7 cellular contexts compared by ENCODE assay signal in the genomic region with DNA sequence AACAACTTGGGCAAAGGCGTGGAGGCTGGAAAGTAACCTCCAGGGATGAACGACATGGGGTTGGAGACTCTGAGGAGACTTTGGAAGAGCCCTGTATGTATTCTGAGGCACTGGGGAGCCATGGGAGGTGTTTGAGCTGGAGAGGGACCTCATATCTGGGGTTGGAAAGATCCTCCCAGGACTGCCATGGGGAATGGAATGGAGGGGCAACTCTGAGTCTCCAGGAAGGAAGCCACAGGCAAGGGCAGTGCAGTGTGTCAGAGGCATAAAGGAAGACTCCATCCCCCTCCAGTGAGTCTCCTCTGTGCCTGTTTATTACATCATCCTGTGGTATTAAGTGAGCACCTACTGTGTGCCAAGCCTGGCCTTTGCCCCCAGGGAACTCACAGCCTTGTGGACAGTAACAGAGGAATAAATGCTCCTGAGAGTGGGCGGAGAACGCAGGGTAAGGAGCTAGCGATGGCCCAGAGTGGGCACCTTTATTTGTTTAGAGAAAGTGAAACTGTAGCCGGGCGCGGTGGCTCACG. TPM values are rescaled to one million over a fixed set of nuclear protein-coding genes. Genes with fewer than 3 reads are reported as not detected.
DNase-seq lines count a peak whose midpoint lies in the region; ATAC-seq and TF ChIP-seq lines count a peak whose summit lies in the region.

No MANE protein-coding gene starts in this region.

- H3K4me3 ChIP-seq in GM23338 (no peak overlapping the region), RWPE2 (ENCODE audit: severe bottlenecking) (no peak overlapping the region), gastroesophageal sphincter (peak overlapping the region in 1 of 2 donors; percentile 100)

- H3K4me3 Mint-ChIP-seq in GM23338 = peak overlapping the region; percentile 63; the same call in 1 of the 3 replicates
- peak overlapping the region; percentile 94 for H3K4me3 Mint-ChIP-seq in stimulated activated memory B cell treated with anti-CD40 and anti-IgM and Interleukin-4, amounts not matched to agents 10 μg/mL and 1 μg/mL and 100 μg/mL, for 72 hours

- TF ChIP-seq CTCF in GM23338 (conservative IDR thresholded peaks at IDR 0.05; ENCODE audit: low read depth in 2 of 2) = no peak
- TF ChIP-seq CTCF in RWPE2 (IDR thresholded peaks at IDR 0.05; ENCODE audit: poor library complexity, severe bottlenecking) = no peak
- TF ChIP-seq CTCF in gastroesophageal sphincter (IDR thresholded peaks at IDR 0.05) = no peak

- H3K4me2 ChIP-seq in GM23338 = no peak overlapping the region

- H3K27me3 ChIP-seq in GM23338 (ENCODE audit: insufficient read depth) (no peaks in the 10 kb centered on the region), RWPE2 (ENCODE audit: insufficient read depth, poor library complexity, severe bottlenecking) (no peaks in the 10 kb centered on the region), gastroesophageal sphincter (no peaks in the 10 kb centered on the region)

- no peaks in the 10 kb centered on the region for H3K9me2 ChIP-seq in GM23338 (ENCODE audit: insufficient read depth)

- peaks cover 37% of the 10 kb centered on the region for H3F3A ChIP-seq in GM23338 (replicated peaks; ENCODE audit: low read depth)

- H3K27me3 Mint-ChIP-seq in GM23338 (ENCODE audit: insufficient read depth, low read depth, poor library complexity) = peaks cover 27% of the 10 kb centered on the region
- H3K27me3 Mint-ChIP-seq in stimulated activated memory B cell treated with anti-CD40 and anti-IgM and Interleukin-4, amounts not matched to agents 10 μg/mL and 1 μg/mL and 100 μg/mL, for 72 hours = no peaks in the 10 kb centered on the region

- peak overlapping the region; percentile 87 for H3K27ac Mint-ChIP-seq in GM23338
- H3K27ac Mint-ChIP-seq in stimulated activated memory B cell treated with anti-CD40 and anti-IgM and Interleukin-4, amounts not matched to agents 10 μg/mL and 1 μg/mL and 100 μg/mL, for 72 hours = peak overlapping the region; percentile 97

- H3K27ac ChIP-seq in GM23338 (ENCODE audit: low read depth) = 0 out of 2 replicates have a peak overlapping the region, but pooled peaks have one; percentile 9
- H3K27ac ChIP-seq in RWPE2 (ENCODE audit: poor library complexity, severe bottlenecking) = peak overlapping the region; percentile 87
- H3K27ac ChIP-seq in gastroesophageal sphincter = peak overlapping the region in 3 of 4 donors; percentile 80 to 94 (median 82)

- H3K36me3 Mint-ChIP-seq in GM23338 (ENCODE audit: low read depth) = peaks cover 37% of the 10 kb centered on the region
- peaks cover 60% of the 10 kb centered on the region for H3K36me3 Mint-ChIP-seq in stimulated activated memory B cell treated with anti-CD40 and anti-IgM and Interleukin-4, amounts not matched to agents 10 μg/mL and 1 μg/mL and 100 μg/mL, for 72 hours

- no peak overlapping the region for H2AFZ ChIP-seq in GM23338

- intact Hi-C loops in posterior vena cava (cut with DNase I) = no loop called here

- H3K4me1 ChIP-seq in GM23338 (ENCODE audit: insufficient read depth) (peaks cover 18% of the 10 kb centered on the region), RWPE2 (ENCODE audit: insufficient read depth, poor library complexity, severe bottlenecking) (peaks cover 3% of the 10 kb centered on the region), gastroesophageal sphincter (peaks cover 0 to 64% (median 42%) of the 10 kb centered on the region in 3 donors)

- H3K4me1 Mint-ChIP-seq in GM23338 = peaks cover 23% of the 10 kb centered on the region
- H3K4me1 Mint-ChIP-seq in stimulated activated memory B cell treated with anti-CD40 and anti-IgM and Interleukin-4, amounts not matched to agents 10 μg/mL and 1 μg/mL and 100 μg/mL, for 72 hours = peaks cover 52% of the 10 kb centered on the region

- H3K79me2 ChIP-seq in GM23338 (replicated peaks; ENCODE audit: insufficient read depth) = peaks cover 47% of the 10 kb centered on the region

- H3K36me3 ChIP-seq in GM23338 (ENCODE audit: insufficient read depth) (peaks cover 4% of the 10 kb centered on the region; the same call in 1 of the 2 replicates), RWPE2 (ENCODE audit: low read depth) (peaks cover 40% of the 10 kb centered on the region), gastroesophageal sphincter (peaks cover 0 to 47% of the 10 kb centered on the region in 2 donors)

- DNase-seq in GM23338 (ENCODE audit: low spot score) = no peak
- DNase-seq in RWPE2 (ENCODE audit: low spot score) = no peak
- DNase-seq in posterior vena cava (ENCODE audit: low spot score) = no peak

- no peak for ATAC-seq in GM23338
- no peak for ATAC-seq in RWPE2 (ENCODE audit: low read depth)
- no peak for ATAC-seq in gastroesophageal sphincter
- ATAC-seq in stimulated activated memory B cell treated with anti-CD40 and anti-IgM and Interleukin-4, amounts not matched to agents 10 μg/mL and 1 μg/mL and 100 μg/mL, for 72 hours = no peak
- no peak for ATAC-seq in HG03571 (IDR thresholded peaks at IDR 0.05; ENCODE audit: unreplicated experiment)
- no peak for ATAC-seq in HG02938 (IDR thresholded peaks at IDR 0.05; ENCODE audit: unreplicated experiment)

- no peak for TF ChIP-seq POLR2A in gastroesophageal sphincter (IDR thresholded peaks at IDR 0.05)

- peaks cover 27% of the 10 kb centered on the region for H4K20me1 ChIP-seq in GM23338 (replicated peaks; ENCODE audit: insufficient read depth)

- 68 to 73% methylated on average over 2 of the region's 9 CpGs for WGBS in gastroesophageal sphincter (ENCODE audit: low coverage in 1 of 2), 2 donors

- TF ChIP-seq EP300 in gastroesophageal sphincter (IDR thresholded peaks at IDR 0.05) = no peak

- H3K9me3 Mint-ChIP-seq in GM23338 = peaks cover 7% of the 10 kb centered on the region; the same call in 2 of the 3 replicates
- H3K9me3 Mint-ChIP-seq in stimulated activated memory B cell treated with anti-CD40 and anti-IgM and Interleukin-4, amounts not matched to agents 10 μg/mL and 1 μg/mL and 100 μg/mL, for 72 hours = no peaks in the 10 kb centered on the region

- H3K9me3 ChIP-seq in RWPE2 (ENCODE audit: severe bottlenecking) (no peaks in the 10 kb centered on the region), gastroesophageal sphincter (no peaks in the 10 kb centered on the region)

RNA-seq across cellular contexts. Expression of a gene that starts 7.7 kb away (rescaled TPM):
- total RNA-seq in GM23338 (2014; rRNA removed; shearing (Covaris generic)) = not detected in 2 replicates
- not detected in 2 replicates for polyA plus RNA-seq in GM23338 (2016; fragmentation: Nextera tagmentation; extraction: Ambion mirVana)
- 1 to 10 TPM in 1 of 4 donors, under 1 TPM in 2, not detected in 1; 0.16 to 1.3 (median 0.27) TPM for total RNA-seq in gastroesophageal sphincter
- total RNA-seq in posterior vena cava = 1 to 10 TPM in 1 of 2 donors, under 1 TPM in 1; 0.90 to 2.0 TPM

RNA-seq across cellular contexts. Expression of a gene that starts 18.0 kb away (rescaled TPM):
- 2.4 and 4.5 TPM in 2 replicates for total RNA-seq in GM23338 (2014; rRNA removed; shearing (Covaris generic))
- 3.1 and 3.7 TPM in 2 replicates for polyA plus RNA-seq in GM23338 (2016; fragmentation: Nextera tagmentation; extraction: Ambion mirVana)
- total RNA-seq in gastroesophageal sphincter (under 1 TPM in 1 of 4 donors, not detected in 3; 0.37 TPM), posterior vena cava (not detected)

RNA-seq across cellular contexts. Expression of a gene that starts 25.1 kb away (rescaled TPM):
- total RNA-seq in GM23338 (2014; rRNA removed; shearing (Covaris generic)) = 2.6 and 6.8 TPM in 2 replicates
- 1.4 and 1.9 TPM in 2 replicates for polyA plus RNA-seq in GM23338 (2016; fragmentation: Nextera tagmentation; extraction: Ambion mirVana)
- total RNA-seq in gastroesophageal sphincter (1 to 10 TPM in 1 of 4 donors, under 1 TPM in 3; 0.23 to 1.2 (median 0.47) TPM), posterior vena cava (1 to 10 TPM in 1 of 2 donors, under 1 TPM in 1; 0.46 to 1.1 TPM)

RNA-seq across cellular contexts. Expression of a gene that starts 33.7 kb away (rescaled TPM):
- 0.45 and 1.9 TPM in 2 replicates for total RNA-seq in GM23338 (2014; rRNA removed; shearing (Covaris generic))
- polyA plus RNA-seq in GM23338 (2016; fragmentation: Nextera tagmentation; extraction: Ambion mirVana) = 0.29 and 0.40 TPM in 2 replicates
- not detected for total RNA-seq in gastroesophageal sphincter
- total RNA-seq in posterior vena cava = under 1 TPM in 1 of 2 donors, not detected in 1; 0.10 TPM

RNA-seq across cellular contexts. Expression of a gene that starts 37.6 kb away (rescaled TPM):
- 79.1 and 128 TPM in 2 replicates for total RNA-seq in GM23338 (2014; rRNA removed; shearing (Covaris generic))
- polyA plus RNA-seq in GM23338 (2016; fragmentation: Nextera tagmentation; extraction: Ambion mirVana) = 67.7 and 76.0 TPM in 2 replicates
- 10 to 100 TPM; 27.5 to 40.3 (median 37.4) TPM for total RNA-seq in gastroesophageal sphincter
- total RNA-seq in posterior vena cava = 10 to 100 TPM; 35.0 to 36.6 TPM

Comparison
In these comparisons a context has a peak if more than half of its experiments do, and no peak if none do; other contexts are left out.
1. H3K27ac ChIP-seq: peak in every context shown above with its lines; median percentile 87 in RWPE2; 82 in gastroesophageal sphincter; 9 in GM23338.